Comparison of ENCODE assay signal across 7 cellular contexts in the genomic region with DNA sequence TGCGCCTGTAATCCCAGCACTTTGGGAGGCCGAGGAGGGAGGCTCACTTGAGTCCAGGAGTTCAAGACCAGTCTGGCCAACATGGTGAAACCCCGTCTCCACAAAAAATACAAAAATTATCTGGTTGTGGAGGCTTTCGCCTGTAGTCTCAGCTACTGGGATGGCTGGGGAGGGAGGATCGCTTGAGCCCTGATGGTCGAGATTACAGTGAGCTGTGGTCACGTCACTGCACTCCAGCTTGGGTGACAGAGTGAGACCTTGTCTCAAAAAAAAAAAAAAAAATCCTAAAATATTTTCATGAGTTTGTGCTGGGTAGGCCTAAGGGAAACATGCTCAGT. TPM values are rescaled to one million over a fixed set of nuclear protein-coding genes. Genes with fewer than 3 reads are reported as not detected.
DNase-seq lines count a peak whose midpoint lies in the region; ATAC-seq, FAIRE-seq and TF ChIP-seq lines count a peak whose summit lies in the region.
"Not testable (repeated sequence)": the region's sequence is repeated elsewhere in the genome, so short reads cannot be mapped to it uniquely, and the experiment has no call there.

No MANE protein-coding gene starts in this region.

- in situ Hi-C loops in K562 (cut with MboI) = loop anchor here (5.0 kb wide), 1 partner anchor 521 kb away; no protein-coding TSS in a partner anchor

- TF ChIP-seq RAD21 in K562 (CRISPR knock-in tag; conservative IDR thresholded peaks at IDR 0.05 in 1 of 2, IDR thresholded peaks at IDR 0.05 in 1 of 2) = not testable (repeated sequence)

- POLR2A ChIA-PET in K562 (lab: Yijun Ruan, JAX) = interaction anchor here (0.7 to 1.5 kb wide), 4 partner anchors 13 to 523 kb away, joined by 3 to 4 read pairs (median 3); no protein-coding TSS in a partner anchor

- FAIRE-seq in K562 (lab: Jason Lieb, UNC) = peak; percentile 11

- H3K9me3 ChIP-seq in WERI-Rb-1 (ENCODE audit: severe bottlenecking); K562 (replicated peaks; ENCODE audit: control insufficient read depth, insufficient read depth, low read depth, low read length): not testable (repeated sequence)

- not testable (repeated sequence) for DNase-seq in HL-60 (ENCODE audit: low read depth in 1 of 2, low spot score in 1 of 2); WERI-Rb-1; K562 (ENCODE audit: extremely low read depth in 1 of 4, low spot score in 3 of 4); fibroblast of the aortic adventitia (ENCODE audit: low read depth); skeletal muscle cell (ENCODE audit: low read depth)
- DNase-seq in mesendoderm = peak; percentile 5

- not testable (repeated sequence) for H3K36me3 ChIP-seq in WERI-Rb-1; K562 (ENCODE audit: control insufficient read depth, insufficient read depth, low read length); mesendoderm (ENCODE audit: control insufficient read depth, insufficient read depth, low read length)

- not testable (repeated sequence) for H3K18ac ChIP-seq in mesendoderm (ENCODE audit: low read length)

- H3K4me2 ChIP-seq in K562 (ENCODE audit: insufficient read depth, low read length) = peak overlapping the region; percentile 84
- peak overlapping the region; percentile 30 for H3K4me2 ChIP-seq in mesendoderm (ENCODE audit: low read length)

- H2AK5ac ChIP-seq in mesendoderm (ENCODE audit: low read length) = not testable (repeated sequence)

- peak; percentile 12 for ATAC-seq in K562

- H3K9ac ChIP-seq in K562 (ENCODE audit: insufficient read depth in 1 of 2, low read depth in 2 of 2, low read length in 2 of 2) = peak overlapping the region; percentile 19 to 96; a peak in 3 of 4 replicates
- H3K9ac ChIP-seq in mesendoderm (ENCODE audit: low read length) = not testable (repeated sequence)

- not testable (repeated sequence) for H2BK15ac ChIP-seq in mesendoderm (replicated peaks; ENCODE audit: low read depth)

- H3K4ac ChIP-seq in mesendoderm (ENCODE audit: low read depth, low read length) = not testable (repeated sequence)

- H3K56ac ChIP-seq in mesendoderm (ENCODE audit: low read length) = peak overlapping the region; percentile 42

- H3K23ac ChIP-seq in mesendoderm (ENCODE audit: low read length) = not testable (repeated sequence)

- not testable (repeated sequence) for TF ChIP-seq POLR2A in K562 (conservative IDR thresholded peaks at IDR 0.05)

- not testable (repeated sequence) for H3K9me1 ChIP-seq in K562 (ENCODE audit: control insufficient read depth, insufficient read depth, low read length)

- peaks cover 29 to 30% of the 10 kb centered on the region in 2 experiments; a peak in 4 of 5 replicates for H3K4me1 ChIP-seq in K562 (replicated peaks in 1 of 2; ENCODE audit: control insufficient read depth in 2 of 2, insufficient read depth in 2 of 2, low read length in 2 of 2)
- H3K4me1 ChIP-seq in mesendoderm (ENCODE audit: control insufficient read depth, low read depth, low read length) = not testable (repeated sequence)

- not testable (repeated sequence) for H4K8ac ChIP-seq in mesendoderm (ENCODE audit: low read depth, low read length)

- not testable (repeated sequence) for TF ChIP-seq EP300 in K562 (IDR thresholded peaks at IDR 0.05; ENCODE audit: low read length)

- not testable (repeated sequence) for TF ChIP-seq CTCF in GM12875 (IDR thresholded peaks at IDR 0.05; ENCODE audit: borderline replicate concordance, insufficient read depth, low read depth, low read length); HL-60 (IDR thresholded peaks at IDR 0.05; ENCODE audit: insufficient read depth, low read length); WERI-Rb-1 (IDR thresholded peaks at IDR 0.05; ENCODE audit: low read depth, low read length); K562 (IDR thresholded peaks at IDR 0.05 in 2 of 3, conservative IDR thresholded peaks at IDR 0.05 in 1 of 3; ENCODE audit: insufficient read depth in 2 of 3, low read depth in 1 of 3, low read length in 3 of 3); fibroblast of the aortic adventitia (IDR thresholded peaks at IDR 0.05; ENCODE audit: insufficient read depth, low read length)

- not testable (repeated sequence) for H2BK5ac ChIP-seq in mesendoderm (ENCODE audit: low read length)

- H2BK120ac ChIP-seq in mesendoderm (ENCODE audit: low read depth, low read length) = not testable (repeated sequence)

- CTCF ChIA-PET in K562 (lab: Yijun Ruan, JAX; ENCODE audit: low intra/inter-chr PET ratio) = interaction anchor here (0.6 to 0.9 kb wide), 3 partner anchors 527 to 545 kb away, joined by 3 to 5 read pairs (median 3); no protein-coding TSS in a partner anchor

- H4K20me1 ChIP-seq in K562 (replicated peaks; ENCODE audit: control insufficient read depth, insufficient read depth, low read length) = not testable (repeated sequence)

- BruUV-seq in K562 (replicated peaks; lab: Mats Ljungman, UMichigan) = not testable (repeated sequence)

- not testable (repeated sequence) for H3K79me1 ChIP-seq in mesendoderm (ENCODE audit: low read length)

- H4K5ac ChIP-seq in mesendoderm (ENCODE audit: low read length) = not testable (repeated sequence)

- 19% methylated on average over 7 of the region's 7 CpGs for WGBS in K562 (ENCODE audit: insufficient coverage, low coverage, missing lambda C conversion rate)
- WGBS in mesendoderm (ENCODE audit: extremely low coverage, insufficient coverage, low lambda C conversion rate) = no CpG with 5 or more reads among the region's 7 CpGs

- H3K4me3 ChIP-seq in GM12875 (ENCODE audit: low read depth, low read length) = peak overlapping the region; percentile 99
- peak overlapping the region; percentile 91 for H3K4me3 ChIP-seq in HL-60 (replicated peaks; ENCODE audit: insufficient read depth, low read length)
- peak overlapping the region; percentile 67 for H3K4me3 ChIP-seq in WERI-Rb-1 (ENCODE audit: low read depth, low read length)
- H3K4me3 ChIP-seq in K562 = peak overlapping the region; percentile 58
- H3K4me3 ChIP-seq in fibroblast of the aortic adventitia (ENCODE audit: low read depth, low read length) = peak overlapping the region; percentile 84
- not testable (repeated sequence) for H3K4me3 ChIP-seq in mesendoderm (ENCODE audit: low read length)
- H3K4me3 ChIP-seq in skeletal muscle cell (ENCODE audit: low read depth, low read length) = peak overlapping the region; percentile 84

- H3K79me2 ChIP-seq in K562 (ENCODE audit: control insufficient read depth, insufficient read depth, low read length) = peaks cover 41% of the 10 kb centered on the region
- H3K79me2 ChIP-seq in mesendoderm (ENCODE audit: control insufficient read depth, insufficient read depth, low read length) = not testable (repeated sequence)

- intact Hi-C loops in K562 (cut with micrococcal nuclease) = loop anchor here (2.0 to 10.0 kb wide), 4 partner anchors 100 to 471 kb away; a partner anchor contains a TSS

- not testable (repeated sequence) for H3K27me3 ChIP-seq in HL-60 (ENCODE audit: insufficient read depth, poor library complexity, severe bottlenecking); WERI-Rb-1 (ENCODE audit: insufficient read depth, low read depth, severe bottlenecking); K562 (ENCODE audit: control insufficient read depth in 2 of 2, insufficient read depth in 2 of 2, low read length in 2 of 2); mesendoderm (ENCODE audit: insufficient read depth, low read length, poor library complexity)

- peak overlapping the region; percentile 78 for H3K27ac ChIP-seq in HL-60 (replicated peaks)
- not testable (repeated sequence) for H3K27ac ChIP-seq in WERI-Rb-1; mesendoderm (ENCODE audit: low read depth, low read length)
- H3K27ac ChIP-seq in K562 (ENCODE audit: extremely low read depth, low read depth, low read length) = peak overlapping the region; percentile 18; the same call in 1 of the 3 replicates

- H2AFZ ChIP-seq in K562 (ENCODE audit: low read depth, low read length) = peak overlapping the region; percentile 87

TF ChIP-seq in K562, 482 proteins besides CTCF, POLR2A, EP300 and RAD21 (continues in another document):
- peak; percentile 28; the same call in 1 of the 2 replicates for TF ChIP-seq GATA2 (CRISPR knock-in tag; IDR thresholded peaks at IDR 0.05)

RNA-seq across cellular contexts. Expression of a gene that starts 0.5 kb away (rescaled TPM):
- 29.5 and 87.1 TPM in 2 replicates for total RNA-seq in K562 (2011; cell fraction: chromatin; rRNA removed; ENCODE audit: low replicate concordance)
- 20.7 and 21.3 TPM in 2 replicates for total RNA-seq in K562 (2011; cell fraction: nucleolus; rRNA removed)
- total RNA-seq in K562 (2011; cell fraction: nucleoplasm; rRNA removed) = 41.8 and 58.3 TPM in 2 replicates
- 110 and 116 TPM in 2 replicates for total RNA-seq in K562 (2014; rRNA removed)
- total RNA-seq in K562 (2014; rRNA removed; fragmentation: Illumina TruSeq; extraction: Trizol) = 115 TPM in 2 replicates
- total RNA-seq in K562 (2015; rRNA removed; fragmentation: Illumina TruSeq; extraction: Trizol) = 95.9 and 104 TPM in 2 replicates
- 65.1 and 80.2 TPM in 2 replicates for total RNA-seq in K562 (2021)
- 166 and 204 TPM in 2 replicates for polyA plus RNA-seq in K562 (2011; rRNA removed)
- 43.2 and 84.9 TPM in 2 replicates for polyA plus RNA-seq in K562 (2011; cell fraction: cytosol; rRNA removed)
- 21.0 and 44.9 TPM in 2 replicates for polyA plus RNA-seq in K562 (2011; cell fraction: nucleus; rRNA removed)
- 67.1 and 75.8 TPM in 2 replicates for polyA plus RNA-seq in K562 (2012)
- polyA plus RNA-seq in K562 (2014; fragmentation: Illumina TruSeq; extraction: Trizol) = 95.4 and 102 TPM in 2 replicates
- polyA plus RNA-seq in K562 (2014; fragmentation: Nextera tagmentation; extraction: Ambion mirVana) = 100 to 1,000 TPM in 1 of 2 experiments, 10 to 100 TPM in 1; 74.0 to 100 TPM
- 118 and 140 TPM in 2 replicates for polyA plus RNA-seq in K562 (2014; rRNA removed)
- 147 and 169 TPM in 2 replicates for polyA minus RNA-seq in K562 (2011; rRNA and poly(A)+ RNA removed)
- 47.0 and 55.9 TPM in 2 replicates for polyA minus RNA-seq in K562 (2011; cell fraction: cytosol; rRNA and poly(A)+ RNA removed)
- 19.4 and 32.0 TPM in 2 replicates for polyA minus RNA-seq in K562 (2011; cell fraction: nucleus; rRNA and poly(A)+ RNA removed)
- 81.7 and 85.9 TPM in 2 replicates for total RNA-seq in fibroblast of the aortic adventitia (ENCODE audit: low replicate concordance)
- polyA plus RNA-seq in mesendoderm (2013, experiment 1 of 2) = 22.1 TPM
- 20.1 TPM for polyA plus RNA-seq in mesendoderm (2013, experiment 2 of 2)
